8 cellular contexts compared by ENCODE assay signal in genomic region chr17:44197980-44198720, GRCh38. TPM values are rescaled to one million over a fixed set of nuclear protein-coding genes. Genes with fewer than 3 reads are reported as not detected.
A peak's percentile ranks its signal among the peaks of the same experiment; 100 is the strongest.
DNase-seq lines count a peak whose midpoint lies in the region; ATAC-seq, FAIRE-seq and TF ChIP-seq lines count a peak whose summit lies in the region.

No MANE protein-coding gene starts in this region.

- no peak for FAIRE-seq in bronchial epithelial cell (lab: Jason Lieb, UNC)

- peak; percentile 36 for TF ChIP-seq CTCF in AG09309 (IDR thresholded peaks at IDR 0.05; ENCODE audit: control insufficient read depth, insufficient read depth, low read depth, low read length, missing control alignments)
- no peak for TF ChIP-seq CTCF in bronchial epithelial cell (IDR thresholded peaks at IDR 0.05; ENCODE audit: insufficient read depth, low read length, severe bottlenecking)
- no peak for TF ChIP-seq CTCF in lower leg skin (IDR thresholded peaks at IDR 0.05)

- H3K9me3 ChIP-seq in SJSA1 (replicated peaks) (no peaks in the 10 kb centered on the region), thymus (ENCODE audit: control insufficient read depth) (no peaks in the 10 kb centered on the region)

- DNase-seq in AG09309 (ENCODE audit: low read depth) = no peak
- peak; percentile 67 for DNase-seq in GM19238 (ENCODE audit: insufficient read length, low spot score)
- DNase-seq in SJSA1 (ENCODE audit: low read depth in 1 of 2, low spot score in 2 of 2) = peak; percentile 61 to 73
- peak; percentile 59 for DNase-seq in bronchial epithelial cell (ENCODE audit: low read depth)
- DNase-seq in lower leg skin (ENCODE audit: low spot score in 2 of 2) = no peak
- DNase-seq in NCI-H1048 (lab: John Stamatoyannopoulos, UW) = no peak

- H3K4me3 ChIP-seq in AG09309 (ENCODE audit: control insufficient read depth, low read depth, low read length) (peak overlapping the region; percentile 91), SJSA1 (peak overlapping the region; percentile 93), bronchial epithelial cell (ENCODE audit: low read depth, low read length) (peak overlapping the region; percentile 73), lower leg skin (ENCODE audit: low read depth, poor library complexity, severe bottlenecking) (peak overlapping the region; percentile 71), thymus (ENCODE audit: low read length) (peak overlapping the region; percentile 84)

- intact Hi-C loops in lower leg skin (cut with DNase I; ENCODE audit: low total_unique reads) = no loop called here

- H3K27ac ChIP-seq in SJSA1 (peak overlapping the region; percentile 87), thymus (ENCODE audit: low read depth) (peak overlapping the region; percentile 95)

- H3K36me3 ChIP-seq in SJSA1 (peaks cover 51% of the 10 kb centered on the region), bronchial epithelial cell (ENCODE audit: control insufficient read depth, insufficient read depth, low read length) (peaks cover 31% of the 10 kb centered on the region), thymus (ENCODE audit: control insufficient read depth, insufficient read depth) (peaks cover 43% of the 10 kb centered on the region)

- TF ChIP-seq POLR2A in lower leg skin (IDR thresholded peaks at IDR 0.05) = no peak

- 48 to 59% methylated on average over 11 of the region's 11 CpGs for WGBS in lower leg skin, 2 donors
- WGBS in thymus = 67% methylated on average over 11 of the region's 11 CpGs

- ATAC-seq in HG03565 (IDR thresholded peaks at IDR 0.05; ENCODE audit: unreplicated experiment) = no peak

- H3K4me1 ChIP-seq in SJSA1 (replicated peaks) = peaks cover 16% of the 10 kb centered on the region
- peaks cover 14% of the 10 kb centered on the region for H3K4me1 ChIP-seq in thymus (ENCODE audit: control insufficient read depth, insufficient read depth, low read length)

- no peaks in the 10 kb centered on the region for H3K27me3 ChIP-seq in SJSA1 (replicated peaks)
- H3K27me3 ChIP-seq in bronchial epithelial cell (ENCODE audit: control insufficient read depth, insufficient read depth, low read length) = no peaks in the 10 kb centered on the region
- H3K27me3 ChIP-seq in thymus (ENCODE audit: control insufficient read depth, insufficient read depth) = no peaks in the 10 kb centered on the region

RNA-seq across cellular contexts. Expression of gene ATXN7L3, which starts 1.5 kb away (rescaled TPM):
- 62.6 and 67.4 TPM in 2 replicates for total RNA-seq in SJSA1 (2014; rRNA removed; shearing (Covaris generic))
- 32.4 and 46.3 TPM in 2 replicates for total RNA-seq in bronchial epithelial cell
- total RNA-seq in lower leg skin = 10 to 100 TPM; 62.4 to 77.9 (median 67.8) TPM
- 53.3 TPM for polyA plus RNA-seq in thymus

RNA-seq across cellular contexts. Expression of gene TMUB2, which starts 11.4 kb away (rescaled TPM):
- total RNA-seq in SJSA1 (2014; rRNA removed; shearing (Covaris generic)) = 22.6 and 42.6 TPM in 2 replicates
- total RNA-seq in bronchial epithelial cell (20.3 and 25.6 TPM in 2 replicates), lower leg skin (10 to 100 TPM; 23.4 to 44.5 (median 34.8) TPM)
- 57.6 TPM for polyA plus RNA-seq in thymus

RNA-seq across cellular contexts. Expression of gene UBTF, which starts 21.3 kb away (rescaled TPM):
- total RNA-seq in SJSA1 (2014; rRNA removed; shearing (Covaris generic)) = 63.6 and 80.0 TPM in 2 replicates
- total RNA-seq in bronchial epithelial cell = 22.9 and 36.1 TPM in 2 replicates
- total RNA-seq in lower leg skin = 10 to 100 TPM; 62.4 to 70.8 (median 65.7) TPM
- polyA plus RNA-seq in thymus = 70.1 TPM

RNA-seq across cellular contexts. Expression of gene ASB16, which starts 27.6 kb away (rescaled TPM):
- total RNA-seq in SJSA1 (2014; rRNA removed; shearing (Covaris generic)) = not detected in 2 replicates
- not detected in 2 replicates for total RNA-seq in bronchial epithelial cell
- 1 to 10 TPM in 1 of 4 donors, not detected in 3; 1.1 TPM for total RNA-seq in lower leg skin
- 0.14 TPM for polyA plus RNA-seq in thymus

RNA-seq across cellular contexts. Expression of gene HROB, which starts 56.4 kb away (rescaled TPM):
- total RNA-seq in SJSA1 (2014; rRNA removed; shearing (Covaris generic)) = 10.1 and 10.2 TPM in 2 replicates
- 0.26 and 0.64 TPM in 2 replicates for total RNA-seq in bronchial epithelial cell
- total RNA-seq in lower leg skin = 1 to 10 TPM in 3 of 4 donors, under 1 TPM in 1; 0.97 to 4.3 (median 1.5) TPM
- polyA plus RNA-seq in thymus = 0.94 TPM

Comparison
In these comparisons a context has a peak if more than half of its experiments do, and no peak if none do; other contexts are left out.
1. DNase-seq: peak in GM19238 (single experiment), SJSA1 (2 of 2) and bronchial epithelial cell (single experiment); none in AG09309 (single experiment), lower leg skin (0 of 2) and NCI-H1048 (single experiment).
2. Peak in every context shown above with its lines, with median percentiles within 50 percentile points of each other: H3K4me3 ChIP-seq.